ENCODE assay signal across 23 cellular contexts in genomic region chr5:10653033-10653432, GRCh38.
DNase-seq lines count a peak whose midpoint lies in the region; ATAC-seq and TF ChIP-seq lines count a peak whose summit lies in the region.
"Had no signal": no experiment of that assay in that cellular context is flagged by ENCODE, and none has a peak within 500 bp of the region (broad histone marks: within the 10 kb centered on the region; RNA-seq: fewer than 3 reads in every experiment).

No MANE protein-coding gene starts in this region.

- H3K9me3 ChIP-seq in H9 (ENCODE audit: control insufficient read depth, low read depth, low read length): no peaks in the 10 kb centered on the region
- H3K9me3 ChIP-seq: A549, prostate gland, suprapubic skin had no signal

- H3K9ac ChIP-seq in H9 (ENCODE audit: extremely low read depth, insufficient read length, low read length): no peak overlapping the region

- no peak overlapping the region for H4K5ac ChIP-seq in H9 (ENCODE audit: insufficient read length, low read depth, low read length)

- H3K14ac ChIP-seq in H9 (ENCODE audit: insufficient read depth, low read length): no peak overlapping the region

- H2BK5ac ChIP-seq in H9 (ENCODE audit: insufficient read length, low read length): no peak overlapping the region

- no peak overlapping the region for H3K4me3 Mint-ChIP-seq in activated T-cell treated with anti-CD3 and anti-CD28 coated beads, Interleukin-2, amount 50 U/mL, for 24 hours
- no peak overlapping the region for H3K4me3 Mint-ChIP-seq in activated T-cell treated with anti-CD3 and anti-CD28 coated beads, Interleukin-2, amount 50 U/mL, for 72 hours
- no peak overlapping the region for H3K4me3 Mint-ChIP-seq in stimulated activated naive B cell treated with anti-CD40 and anti-IgM and Interleukin-4, amounts not matched to agents 10 μg/mL and 1 μg/mL and 100 μg/mL, for 72 hours
- H3K4me3 Mint-ChIP-seq in H9: no peak overlapping the region
- H3K4me3 Mint-ChIP-seq: GM23338, neural crest cell, T-helper 17 cell had no signal

- H3K36me3 Mint-ChIP-seq in activated T-cell treated with anti-CD3 and anti-CD28 coated beads, Interleukin-2, amount 50 U/mL, for 24 hours (ENCODE audit: low read depth): no peaks in the 10 kb centered on the region
- H3K36me3 Mint-ChIP-seq in activated T-cell treated with anti-CD3 and anti-CD28 coated beads, Interleukin-2, amount 50 U/mL, for 72 hours (ENCODE audit: insufficient read depth in 2 of 2): no peaks in the 10 kb centered on the region
- H3K36me3 Mint-ChIP-seq in stimulated activated naive B cell treated with anti-CD40 and anti-IgM and Interleukin-4, amounts not matched to agents 10 μg/mL and 1 μg/mL and 100 μg/mL, for 72 hours: peaks cover 68 to 76% of the 10 kb centered on the region in 2 donors
- no peaks in the 10 kb centered on the region; a peak in 1 of 7 replicates for H3K36me3 Mint-ChIP-seq in H9 (ENCODE audit: insufficient read depth in 1 of 3, low read depth in 3 of 3)

- H3K27me3 ChIP-seq in H9 (ENCODE audit: insufficient read depth, low read length): no peaks in the 10 kb centered on the region
- H3K27me3 ChIP-seq: suprapubic skin had no signal

- H2BK12ac ChIP-seq in H9 (ENCODE audit: insufficient read length, low read depth, low read length): no peak overlapping the region

- no peak overlapping the region for H2AFZ ChIP-seq in H9 (ENCODE audit: low read length)
- H2AFZ ChIP-seq: GM23338, PC-9 had no signal

- H3K27ac Mint-ChIP-seq in activated T-cell treated with anti-CD3 and anti-CD28 coated beads, Interleukin-2, amount 50 U/mL, for 24 hours: no peak overlapping the region
- no peak overlapping the region for H3K27ac Mint-ChIP-seq in activated T-cell treated with anti-CD3 and anti-CD28 coated beads, Interleukin-2, amount 50 U/mL, for 72 hours
- H3K27ac Mint-ChIP-seq in stimulated activated naive B cell treated with anti-CD40 and anti-IgM and Interleukin-4, amounts not matched to agents 10 μg/mL and 1 μg/mL and 100 μg/mL, for 72 hours: peak overlapping the region; percentile 68
- H3K27ac Mint-ChIP-seq in H9: peak overlapping the region in 1 of 3 experiments; percentile 68; a peak in 1 of 7 replicates
- H3K27ac Mint-ChIP-seq: GM23338, T-helper 17 cell had no signal

- H4K20me1 ChIP-seq in H9 (ENCODE audit: control insufficient read depth, insufficient read depth, insufficient read length): no peaks in the 10 kb centered on the region

- no peak overlapping the region for H2BK20ac ChIP-seq in H9 (ENCODE audit: low read depth, low read length, poor library complexity, severe bottlenecking)

- H3K18ac ChIP-seq in H9 (ENCODE audit: insufficient read length, low read depth, low read length): no peak overlapping the region

- no peaks in the 10 kb centered on the region for H3K23me2 ChIP-seq in H9 (ENCODE audit: insufficient read length, low read depth, low read length, poor library complexity, severe bottlenecking)

- H3K79me2 ChIP-seq in H9 (ENCODE audit: insufficient read depth, low read length): no peaks in the 10 kb centered on the region

- no peak overlapping the region for H4K91ac ChIP-seq in H9 (ENCODE audit: insufficient read length, low read depth, low read length)

- no peak overlapping the region for H3K4me2 ChIP-seq in H9 (ENCODE audit: insufficient read depth, insufficient read length, low read length)
- H3K4me2 ChIP-seq: A549, GM23338, PC-9 had no signal

- H3K4ac ChIP-seq in H9 (ENCODE audit: low read depth, low read length): no peak overlapping the region

- no peaks in the 10 kb centered on the region for H3K27me3 Mint-ChIP-seq in activated T-cell treated with anti-CD3 and anti-CD28 coated beads, Interleukin-2, amount 50 U/mL, for 24 hours
- H3K27me3 Mint-ChIP-seq in activated T-cell treated with anti-CD3 and anti-CD28 coated beads, Interleukin-2, amount 50 U/mL, for 72 hours (ENCODE audit: low read depth): no peaks in the 10 kb centered on the region
- H3K27me3 Mint-ChIP-seq in stimulated activated naive B cell treated with anti-CD40 and anti-IgM and Interleukin-4, amounts not matched to agents 10 μg/mL and 1 μg/mL and 100 μg/mL, for 72 hours: no peaks in the 10 kb centered on the region
- H3K27me3 Mint-ChIP-seq in H9 (ENCODE audit: low read depth): no peaks in the 10 kb centered on the region
- H3K27me3 Mint-ChIP-seq: T-helper 17 cell had no signal

- ATAC-seq in activated T-cell treated with anti-CD3 and anti-CD28 coated beads, Interleukin-2, amount 50 U/mL, for 72 hours (replicated peaks in 1 of 2): no peak
- ATAC-seq in stimulated activated naive B cell treated with anti-CD40 and anti-IgM and Interleukin-4, amounts not matched to agents 10 μg/mL and 1 μg/mL and 100 μg/mL, for 72 hours (replicated peaks): no peak
- ATAC-seq: A549, GM23338, left colon, T-helper 17 cell had no signal

- no peaks in the 10 kb centered on the region for H3K4me1 Mint-ChIP-seq in activated T-cell treated with anti-CD3 and anti-CD28 coated beads, Interleukin-2, amount 50 U/mL, for 24 hours (ENCODE audit: low read depth)
- H3K4me1 Mint-ChIP-seq in activated T-cell treated with anti-CD3 and anti-CD28 coated beads, Interleukin-2, amount 50 U/mL, for 72 hours (ENCODE audit: low read depth): no peaks in the 10 kb centered on the region
- H3K4me1 Mint-ChIP-seq in stimulated activated naive B cell treated with anti-CD40 and anti-IgM and Interleukin-4, amounts not matched to agents 10 μg/mL and 1 μg/mL and 100 μg/mL, for 72 hours: peaks cover 17 to 35% of the 10 kb centered on the region in 2 donors
- peaks cover 19 to 28% of the 10 kb centered on the region in 2 experiments for H3K4me1 Mint-ChIP-seq in H9

- H3K23ac ChIP-seq in H9 (ENCODE audit: insufficient read length, low read depth, low read length): no peak overlapping the region

- H3K9me3 Mint-ChIP-seq in activated T-cell treated with anti-CD3 and anti-CD28 coated beads, Interleukin-2, amount 50 U/mL, for 24 hours: no peaks in the 10 kb centered on the region
- no peaks in the 10 kb centered on the region for H3K9me3 Mint-ChIP-seq in activated T-cell treated with anti-CD3 and anti-CD28 coated beads, Interleukin-2, amount 50 U/mL, for 72 hours
- no peaks in the 10 kb centered on the region for H3K9me3 Mint-ChIP-seq in stimulated activated naive B cell treated with anti-CD40 and anti-IgM and Interleukin-4, amounts not matched to agents 10 μg/mL and 1 μg/mL and 100 μg/mL, for 72 hours
- H3K9me3 Mint-ChIP-seq in H9: no peaks in the 10 kb centered on the region
- H3K9me3 Mint-ChIP-seq: GM23338, neural crest cell had no signal

- no peaks in the 10 kb centered on the region; the same call in 1 of the 2 replicates for H3K4me1 ChIP-seq in H9 (ENCODE audit: insufficient read depth, low read length)
- H3K4me1 ChIP-seq: A549, prostate gland had no signal

- H3K56ac ChIP-seq in H9 (ENCODE audit: insufficient read length, low read depth, low read length): no peak overlapping the region

- no CpG with 5 or more reads among the region's 4 CpGs for WGBS in H9 (ENCODE audit: extremely low coverage, insufficient read length, low lambda C conversion rate)

- H3K79me1 ChIP-seq in H9 (ENCODE audit: insufficient read depth, low read depth, low read length, poor library complexity, severe bottlenecking): no peaks in the 10 kb centered on the region

- no peak overlapping the region for H3T11ph ChIP-seq in H9 (ENCODE audit: low read length)

- no peak overlapping the region for H2BK120ac ChIP-seq in H9 (ENCODE audit: low read depth, low read length, poor library complexity, severe bottlenecking)

- no peak overlapping the region for H3K27ac ChIP-seq in H9 (ENCODE audit: insufficient read length, low read depth, low read length)
- H3K27ac ChIP-seq: A549, C4-2B, PC-9, prostate gland, suprapubic skin had no signal

- TF ChIP-seq CTCF in H9 (conservative IDR thresholded peaks at IDR 0.05): no peak

- H2BK15ac ChIP-seq in H9 (ENCODE audit: low read depth, low read length): no peak overlapping the region

- peak; percentile 7 for DNase-seq in activated T-cell treated with anti-CD3 and anti-CD28 coated beads, Interleukin-2, amount 50 U/mL, for 24 hours
- no peak for DNase-seq in activated T-cell treated with anti-CD3 and anti-CD28 coated beads, Interleukin-2, amount 50 U/mL, for 72 hours
- DNase-seq in fibroblast of gingiva (ENCODE audit: low read depth): peak; percentile 56
- peak; percentile 71 for DNase-seq in mesenteric fat pad (ENCODE audit: low spot score)
- DNase-seq in stimulated activated naive B cell treated with anti-CD40 and anti-IgM and Interleukin-4, amounts not matched to agents 10 μg/mL and 1 μg/mL and 100 μg/mL, for 72 hours: no peak
- no peak for DNase-seq in dermis blood vessel endothelial cell
- no peak for DNase-seq in H9
- DNase-seq in NCI-H146 (lab: John Stamatoyannopoulos, UW): no peak
- DNase-seq: activated naive CD4-positive, alpha-beta T cell; GDM1; midbrain; NCI-H187; NCI-H226; NCI-H82; PC-9; T-helper 17 cell had no signal

- H4K8ac ChIP-seq in H9 (replicated peaks; ENCODE audit: insufficient read length, low read depth, low read length): no peak overlapping the region

- H2AK5ac ChIP-seq in H9 (ENCODE audit: insufficient read length, low read length): no peak overlapping the region

Comparison
In these comparisons a context has a peak if more than half of its experiments do, and no peak if none do; other contexts are left out.
1. DNase-seq: peak in activated T-cell treated with anti-CD3 and anti-CD28 coated beads, Interleukin-2, amount 50 U/mL, for 24 hours (single experiment), fibroblast of gingiva (single experiment) and mesenteric fat pad (single experiment); none in activated T-cell treated with anti-CD3 and anti-CD28 coated beads, Interleukin-2, amount 50 U/mL, for 72 hours (0 of 2), stimulated activated naive B cell treated with anti-CD40 and anti-IgM and Interleukin-4, amounts not matched to agents 10 μg/mL and 1 μg/mL and 100 μg/mL, for 72 hours (single experiment), dermis blood vessel endothelial cell (single experiment), H9 (single experiment) and NCI-H146 (single experiment).